21 cellular contexts compared by ENCODE assay signal in genomic region chr11:1158681-1159525, GRCh38. TPM values are rescaled to one million over a fixed set of nuclear protein-coding genes. Genes with fewer than 3 reads are reported as not detected.
DNase-seq lines count a peak whose midpoint lies in the region; ATAC-seq, FAIRE-seq and TF ChIP-seq lines count a peak whose summit lies in the region.
"Had no signal": no experiment of that assay in that cellular context is flagged by ENCODE, and none has a peak within 500 bp of the region (broad histone marks: within the 10 kb centered on the region; RNA-seq: fewer than 3 reads in every experiment).

No MANE protein-coding gene starts in this region.

- no peaks in the 10 kb centered on the region for H3K9me3 ChIP-seq in osteoblast (ENCODE audit: low read depth, low read length)
- H3K9me3 ChIP-seq: BLaER1, gastroesophageal sphincter, thoracic aorta had no signal

- no peaks in the 10 kb centered on the region for H4K20me1 ChIP-seq in osteoblast (ENCODE audit: insufficient read depth, low read length)
- H4K20me1 ChIP-seq: BLaER1 had no signal

- TF ChIP-seq CTCF in CD14-positive monocyte (IDR thresholded peaks at IDR 0.05) (no peak), osteoblast (IDR thresholded peaks at IDR 0.05; ENCODE audit: extremely low read depth, low read depth, low read length) (no peak), D721Med (IDR thresholded peaks at IDR 0.05; ENCODE audit: insufficient read depth, missing control alignments) (no peak)

- DNase-seq in CD14-positive monocyte (ENCODE audit: low spot score) = peak; percentile 44
- DNase-seq in D341Med (ENCODE audit: low spot score) = peak; percentile 19
- peak; percentile 38 for DNase-seq in activated CD8-positive, alpha-beta memory T cell treated with anti-CD3 and anti-CD28 coated beads, Interleukin-2, amount 10 ng/mL, durations not matched to agents 7 days and 5 days
- peak; percentile 72 for DNase-seq in osteoblast (ENCODE audit: insufficient read length, low spot score, missing footprints)
- DNase-seq in D721Med (ENCODE audit: insufficient read length, low spot score) = no peak
- no peak for DNase-seq in GDM1 (lab: John Stamatoyannopoulos, UW)
- no peak for DNase-seq in DMS53 (lab: John Stamatoyannopoulos, UW)
- no peak for DNase-seq in ACHN
- DNase-seq: activated CD4-positive, alpha-beta T cell treated with anti-CD3 and anti-CD28 coated beads, Interleukin-2, amount 10 ng/mL, durations not matched to agents 7 days and 5 days; activated naive CD8-positive, alpha-beta T cell treated with anti-CD3 and anti-CD28 coated beads, Interleukin-2, amount 50 U/mL, for 24 hours; activated T-cell treated with anti-CD3 and anti-CD28 coated beads, Interleukin-2, amount 50 U/mL, for 48 hours; DMS 273 treated with DMSO at 0.1 percent for 48 hours; stimulated activated CD4-positive, alpha-beta T cell treated with anti-CD3 and anti-CD28 coated beads, Interleukin-4, amount 100 ng/mL, for 1 hour had no signal

- H3K27me3 ChIP-seq in osteoblast (ENCODE audit: insufficient read depth, low read length) = peaks cover 5% of the 10 kb centered on the region
- H3K27me3 ChIP-seq: BLaER1 had no signal

- peaks cover 0 to 2% (median 0%) of the 10 kb centered on the region in 3 donors for H3K27me3 Mint-ChIP-seq in CD14-positive monocyte (ENCODE audit: low read depth in 3 of 3)
- H3K27me3 Mint-ChIP-seq in activated CD8-positive, alpha-beta memory T cell treated with anti-CD3 and anti-CD28 coated beads, Interleukin-2, amount 10 ng/mL, durations not matched to agents 7 days and 5 days = no peaks in the 10 kb centered on the region
- H3K27me3 Mint-ChIP-seq: activated CD4-positive, alpha-beta T cell treated with anti-CD3 and anti-CD28 coated beads, Interleukin-2, amount 10 ng/mL, durations not matched to agents 7 days and 5 days; activated naive CD8-positive, alpha-beta T cell treated with anti-CD3 and anti-CD28 coated beads, Interleukin-2, amount 50 U/mL, for 24 hours had no signal

- peaks cover 0 to 4% (median 0%) of the 10 kb centered on the region in 7 donors for H3K9me3 Mint-ChIP-seq in CD14-positive monocyte
- H3K9me3 Mint-ChIP-seq in activated CD8-positive, alpha-beta memory T cell treated with anti-CD3 and anti-CD28 coated beads, Interleukin-2, amount 10 ng/mL, durations not matched to agents 7 days and 5 days (ENCODE audit: low read depth) = no peaks in the 10 kb centered on the region
- H3K9me3 Mint-ChIP-seq: activated CD4-positive, alpha-beta T cell treated with anti-CD3 and anti-CD28 coated beads, Interleukin-2, amount 10 ng/mL, durations not matched to agents 7 days and 5 days; activated naive CD8-positive, alpha-beta T cell treated with anti-CD3 and anti-CD28 coated beads, Interleukin-2, amount 50 U/mL, for 24 hours had no signal

- H3K36me3 Mint-ChIP-seq in CD14-positive monocyte = no peaks in the 10 kb centered on the region
- H3K36me3 Mint-ChIP-seq in activated CD8-positive, alpha-beta memory T cell treated with anti-CD3 and anti-CD28 coated beads, Interleukin-2, amount 10 ng/mL, durations not matched to agents 7 days and 5 days = no peaks in the 10 kb centered on the region

- no peaks in the 10 kb centered on the region for H3K36me3 ChIP-seq in osteoblast (ENCODE audit: insufficient read depth, low read length)
- H3K36me3 ChIP-seq: BLaER1, gastroesophageal sphincter, thoracic aorta had no signal

- no peaks in the 10 kb centered on the region for H3K4me1 Mint-ChIP-seq in CD14-positive monocyte
- H3K4me1 Mint-ChIP-seq in activated CD8-positive, alpha-beta memory T cell treated with anti-CD3 and anti-CD28 coated beads, Interleukin-2, amount 10 ng/mL, durations not matched to agents 7 days and 5 days = no peaks in the 10 kb centered on the region
- H3K4me1 Mint-ChIP-seq: activated CD4-positive, alpha-beta T cell treated with anti-CD3 and anti-CD28 coated beads, Interleukin-2, amount 10 ng/mL, durations not matched to agents 7 days and 5 days; activated naive CD8-positive, alpha-beta T cell treated with anti-CD3 and anti-CD28 coated beads, Interleukin-2, amount 50 U/mL, for 24 hours had no signal

- H3K4me1 ChIP-seq in osteoblast (ENCODE audit: insufficient read depth, low read length) = peaks cover 4% of the 10 kb centered on the region
- H3K4me1 ChIP-seq: gastroesophageal sphincter, parathyroid adenoma had no signal

- no peak overlapping the region for H3K4me3 ChIP-seq in osteoblast (ENCODE audit: insufficient read depth, low read length)
- H3K4me3 ChIP-seq: BLaER1, dorsolateral prefrontal cortex, gastroesophageal sphincter, thoracic aorta had no signal

- CTCF ChIA-PET in activated CD8-positive, alpha-beta memory T cell treated with anti-CD3 and anti-CD28 coated beads, Interleukin-2, amount 10 ng/mL, durations not matched to agents 7 days and 5 days (lab: Charles Lee) = no interaction called here

- no peak for FAIRE-seq in D721Med (lab: Jason Lieb, UNC)
- FAIRE-seq: HTR-8/SVneo had no signal

- H3K4me3 Mint-ChIP-seq in CD14-positive monocyte = no peak overlapping the region
- no peak overlapping the region for H3K4me3 Mint-ChIP-seq in activated CD8-positive, alpha-beta memory T cell treated with anti-CD3 and anti-CD28 coated beads, Interleukin-2, amount 10 ng/mL, durations not matched to agents 7 days and 5 days
- H3K4me3 Mint-ChIP-seq: activated CD4-positive, alpha-beta T cell treated with anti-CD3 and anti-CD28 coated beads, Interleukin-2, amount 10 ng/mL, durations not matched to agents 7 days and 5 days; activated naive CD8-positive, alpha-beta T cell treated with anti-CD3 and anti-CD28 coated beads, Interleukin-2, amount 50 U/mL, for 24 hours had no signal

- no peak overlapping the region for H3K4me2 ChIP-seq in osteoblast (ENCODE audit: insufficient read depth, low read length)
- H3K4me2 ChIP-seq: BLaER1 had no signal

- no peaks in the 10 kb centered on the region for H3K79me2 ChIP-seq in osteoblast (ENCODE audit: insufficient read depth, low read length)
- H3K79me2 ChIP-seq: parathyroid adenoma had no signal

- intact Hi-C loops in CD14-positive monocyte (cut with micrococcal nuclease) = no loop called here

- no peak for ATAC-seq in activated CD8-positive, alpha-beta memory T cell treated with anti-CD3 and anti-CD28 coated beads, Interleukin-2, amount 10 ng/mL, durations not matched to agents 7 days and 5 days
- ATAC-seq: activated naive CD8-positive, alpha-beta T cell treated with anti-CD3 and anti-CD28 coated beads, Interleukin-2, amount 50 U/mL, for 24 hours; gastroesophageal sphincter had no signal

- no peak overlapping the region for H2AFZ ChIP-seq in osteoblast (ENCODE audit: low read length)
- H2AFZ ChIP-seq: parathyroid adenoma had no signal

- in situ Hi-C loops in ACHN (cut with HindIII; ENCODE audit: low pct_ligation_motif_present, low pct_unique_long_range_greater_than_20kb, low sequenced_read_pairs) = no loop called here

- no peak overlapping the region for H3K27ac Mint-ChIP-seq in CD14-positive monocyte
- no peak overlapping the region for H3K27ac Mint-ChIP-seq in activated CD8-positive, alpha-beta memory T cell treated with anti-CD3 and anti-CD28 coated beads, Interleukin-2, amount 10 ng/mL, durations not matched to agents 7 days and 5 days
- H3K27ac Mint-ChIP-seq: activated CD4-positive, alpha-beta T cell treated with anti-CD3 and anti-CD28 coated beads, Interleukin-2, amount 10 ng/mL, durations not matched to agents 7 days and 5 days; activated naive CD8-positive, alpha-beta T cell treated with anti-CD3 and anti-CD28 coated beads, Interleukin-2, amount 50 U/mL, for 24 hours had no signal

- H3K27ac ChIP-seq in osteoblast (ENCODE audit: low read depth, low read length) = no peak overlapping the region
- H3K27ac ChIP-seq: BLaER1, dorsolateral prefrontal cortex, gastroesophageal sphincter, parathyroid adenoma, thoracic aorta had no signal

RNA-seq across cellular contexts. Expression of gene MUC5AC, which starts 1.1 kb away (rescaled TPM):
- not detected for polyA plus RNA-seq in CD14-positive monocyte
- total RNA-seq in activated CD8-positive, alpha-beta memory T cell treated with anti-CD3 and anti-CD28 coated beads, Interleukin-2, amount 10 ng/mL, durations not matched to agents 7 days and 5 days = not detected
- not detected in 2 replicates for total RNA-seq in osteoblast
- total RNA-seq: activated CD4-positive, alpha-beta T cell treated with anti-CD3 and anti-CD28 coated beads, Interleukin-2, amount 10 ng/mL, durations not matched to agents 7 days and 5 days; MCF 10A; RPMI7951 had no signal

Comparison
In these comparisons a context has a peak if more than half of its experiments do, and no peak if none do; other contexts are left out.
1. DNase-seq: peak in CD14-positive monocyte (single experiment), D341Med (single experiment), activated CD8-positive, alpha-beta memory T cell treated with anti-CD3 and anti-CD28 coated beads, Interleukin-2, amount 10 ng/mL, durations not matched to agents 7 days and 5 days (single experiment) and osteoblast (single experiment); none in D721Med (single experiment), GDM1 (single experiment), DMS53 (single experiment) and ACHN (single experiment).